9 cellular contexts compared by ENCODE assay signal in the genomic region with DNA sequence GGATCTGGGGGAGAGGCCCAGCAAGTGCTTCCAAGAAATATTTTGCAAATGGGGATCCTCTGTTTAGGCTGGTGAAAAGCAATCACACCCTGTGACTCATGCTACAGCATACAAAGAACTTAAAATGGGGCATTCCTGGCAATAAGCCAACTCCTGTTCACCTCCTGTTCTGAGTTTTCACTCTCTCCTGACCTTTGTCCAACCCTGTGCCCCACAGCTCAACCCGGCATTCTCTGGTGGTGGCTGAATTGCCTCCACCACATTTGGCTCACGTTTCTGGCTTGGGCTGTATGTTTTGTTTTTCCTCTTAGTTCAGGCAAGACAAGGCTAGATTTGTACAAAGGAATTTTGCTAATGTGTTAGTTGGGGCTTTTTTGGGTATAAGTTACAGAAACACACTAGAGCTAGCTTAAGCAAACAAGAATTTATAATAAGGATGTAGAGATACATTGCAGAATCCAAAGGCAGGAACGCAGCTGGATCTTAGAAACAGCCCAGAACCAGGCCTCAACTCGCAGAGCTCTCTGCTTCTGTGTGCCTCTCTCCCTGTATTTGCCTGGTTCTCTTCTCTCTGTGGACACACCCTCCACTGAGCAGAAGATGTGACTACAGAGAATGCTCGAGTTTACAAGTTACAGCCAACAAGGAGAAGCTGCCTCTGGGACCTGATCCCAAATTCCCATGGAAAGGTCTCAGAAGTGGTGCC. TPM values are rescaled to one million over a fixed set of nuclear protein-coding genes. Genes with fewer than 3 reads are reported as not detected.
DNase-seq lines count a peak whose midpoint lies in the region; ATAC-seq and TF ChIP-seq lines count a peak whose summit lies in the region.
"Had no signal": no experiment of that assay in that cellular context is flagged by ENCODE, and none has a peak within 500 bp of the region (broad histone marks: within the 10 kb centered on the region; RNA-seq: fewer than 3 reads in every experiment).

No MANE protein-coding gene starts in this region.

- H3K4me3 Mint-ChIP-seq in glutamatergic neuron (ENCODE audit: unreplicated experiment) = no peak overlapping the region

- H3K79me2 ChIP-seq in OCI-LY7 (ENCODE audit: insufficient read depth, low read depth, low read length) = no peaks in the 10 kb centered on the region

- H3K9me3 Mint-ChIP-seq in glutamatergic neuron (ENCODE audit: unreplicated experiment) = no peaks in the 10 kb centered on the region

- H3K9me2 ChIP-seq in OCI-LY7 (ENCODE audit: insufficient read depth, low read length) = no peaks in the 10 kb centered on the region

- H3K27ac ChIP-seq in sigmoid colon = peak overlapping the region; percentile 50 to 77 (median 70)
- H3K27ac ChIP-seq in OCI-LY7 (ENCODE audit: low read depth, low read length, poor library complexity, severe bottlenecking) = no peak overlapping the region

- H3K9me3 ChIP-seq in sigmoid colon = no peaks in the 10 kb centered on the region
- H3K9me3 ChIP-seq in OCI-LY7 (ENCODE audit: low read length) = no peaks in the 10 kb centered on the region

- intact Hi-C loops in sigmoid colon (cut with DNase I) = no loop called here
- intact Hi-C loops in OCI-LY7 (cut with micrococcal nuclease; ENCODE audit: unreplicated experiment) = no loop called here

- TF ChIP-seq EP300 in sigmoid colon (IDR thresholded peaks at IDR 0.05) = no peak

- WGBS in sigmoid colon, 2 donors = 18 to 57% methylated on average over 5 of the region's 5 CpGs

- TF ChIP-seq CTCF in glutamatergic neuron (IDR thresholded peaks at IDR 0.05; ENCODE audit: partially characterized antibody, unreplicated experiment) (no peak), sigmoid colon (IDR thresholded peaks at IDR 0.05) (no peak), OCI-LY7 (conservative IDR thresholded peaks at IDR 0.05; ENCODE audit: low read length) (no peak)

- H3K27me3 ChIP-seq in sigmoid colon = no peaks in the 10 kb centered on the region

- H3K4me1 ChIP-seq in sigmoid colon (peaks cover 0 to 25% (median 23%) of the 10 kb centered on the region in 4 donors), OCI-LY7 (ENCODE audit: insufficient read depth, low read length, poor library complexity, severe bottlenecking) (no peaks in the 10 kb centered on the region)

- no peak overlapping the region for H2AFZ ChIP-seq in OCI-LY7 (ENCODE audit: low read length)

- peaks cover 6 to 65% (median 15%) of the 10 kb centered on the region in 4 donors for H3K36me3 ChIP-seq in sigmoid colon
- peaks cover 13% of the 10 kb centered on the region for H3K36me3 ChIP-seq in OCI-LY7 (ENCODE audit: insufficient read depth, low read length)

- H3K4me3 ChIP-seq in sigmoid colon = no peak overlapping the region
- H3K4me3 ChIP-seq in OCI-LY7 (ENCODE audit: low read depth, low read length, poor library complexity, severe bottlenecking) = no peak overlapping the region

- peaks cover 2% of the 10 kb centered on the region for H3K36me3 Mint-ChIP-seq in glutamatergic neuron (ENCODE audit: unreplicated experiment)

- CTCF ChIA-PET in OCI-LY7 (lab: Charles Lee; ENCODE audit: unreplicated experiment) = interaction anchor here (0.6 kb wide), 1 partner anchor 212 kb away, joined by 3 read pairs; no protein-coding TSS in a partner anchor

- H3K4me1 Mint-ChIP-seq in glutamatergic neuron (ENCODE audit: low read depth, unreplicated experiment) = no peaks in the 10 kb centered on the region

- ATAC-seq in HG03095 (IDR thresholded peaks at IDR 0.05; ENCODE audit: unreplicated experiment) (no peak), GM19455 (IDR thresholded peaks at IDR 0.05; ENCODE audit: unreplicated experiment) (no peak)

- H3K27me3 Mint-ChIP-seq in glutamatergic neuron (ENCODE audit: unreplicated experiment) = peaks cover 2% of the 10 kb centered on the region

- BruUV-seq in OCI-LY7 (replicated peaks; lab: Mats Ljungman, UMichigan) = no TSS peak

- no peak overlapping the region for H3K4me2 ChIP-seq in OCI-LY7 (ENCODE audit: low read length)

- no peaks in the 10 kb centered on the region for H4K20me1 ChIP-seq in OCI-LY7 (ENCODE audit: insufficient read depth, low read length)

- POLR2A ChIA-PET in OCI-LY7 (lab: Charles Lee) = interaction anchor here (0.6 to 2.4 kb wide), 6 partner anchors 10 to 1221 kb away, joined by 3 to 10 read pairs (median 3); a partner anchor contains a TSS

- peak; percentile 67 for DNase-seq in GM04503 (ENCODE audit: low read depth)
- DNase-seq in T1000 (lab: John Stamatoyannopoulos, UW) = peak; percentile 18
- no peak for DNase-seq in glutamatergic neuron
- DNase-seq in sigmoid colon = no peak
- DNase-seq in OCI-LY7 (ENCODE audit: low spot score) = no peak
- DNase-seq in NCI-H2081 treated with DMSO at 0.1 percent for 48 hours (lab: John Stamatoyannopoulos, UW) = no peak
- DNase-seq: occipital lobe had no signal

- no peak for TF ChIP-seq POLR2A in sigmoid colon (IDR thresholded peaks at IDR 0.05)

- peak overlapping the region; percentile 48 for H3K27ac Mint-ChIP-seq in glutamatergic neuron (ENCODE audit: unreplicated experiment)

RNA-seq across cellular contexts. Expression of a gene that starts 9.4 kb away (rescaled TPM):
- total RNA-seq in glutamatergic neuron (ENCODE audit: unreplicated experiment) (94.8 TPM), sigmoid colon (10 to 100 TPM; 11.5 to 24.9 (median 12.3) TPM), OCI-LY7 (2022) (31.1 and 35.3 TPM in 2 replicates)
- 10 to 100 TPM in 1 of 3 donors, 1 to 10 TPM in 2; 2.4 to 25.0 (median 5.1) TPM for polyA plus RNA-seq in sigmoid colon
- 11.4 and 12.4 TPM in 2 replicates for total RNA-seq in OCI-LY7 (2014; rRNA removed; shearing (Covaris generic))

RNA-seq across cellular contexts. Expression of a gene that starts 18.6 kb away (rescaled TPM):
- total RNA-seq in glutamatergic neuron (ENCODE audit: unreplicated experiment) (2.2 TPM), sigmoid colon (not detected), OCI-LY7 (2022) (not detected in 2 replicates)
- polyA plus RNA-seq in sigmoid colon = under 1 TPM in 1 of 3 donors, not detected in 2; 0.64 TPM
- total RNA-seq in OCI-LY7 (2014; rRNA removed; shearing (Covaris generic)) = not detected in 2 replicates

RNA-seq across cellular contexts. Expression of a gene that starts 40.6 kb away (rescaled TPM):
- total RNA-seq in glutamatergic neuron (ENCODE audit: unreplicated experiment) = 30.9 TPM
- 10 to 100 TPM; 14.8 to 27.1 (median 23.6) TPM for total RNA-seq in sigmoid colon
- 10 to 100 TPM in 1 of 3 donors, 1 to 10 TPM in 2; 3.0 to 20.0 (median 9.0) TPM for polyA plus RNA-seq in sigmoid colon
- total RNA-seq in OCI-LY7 (2014; rRNA removed; shearing (Covaris generic)) = 16.7 and 22.0 TPM in 2 replicates
- 32.3 and 34.4 TPM in 2 replicates for total RNA-seq in OCI-LY7 (2022)

Comparison
In these comparisons a context has a peak if more than half of its experiments do, and no peak if none do; other contexts are left out.
1. DNase-seq: peak in GM04503 (single experiment) and T1000 (single experiment); none in glutamatergic neuron (single experiment), sigmoid colon (single experiment), OCI-LY7 (single experiment) and NCI-H2081 treated with DMSO at 0.1 percent for 48 hours (single experiment).